1 cellular context compared by ENCODE assay signal in the genomic region with DNA sequence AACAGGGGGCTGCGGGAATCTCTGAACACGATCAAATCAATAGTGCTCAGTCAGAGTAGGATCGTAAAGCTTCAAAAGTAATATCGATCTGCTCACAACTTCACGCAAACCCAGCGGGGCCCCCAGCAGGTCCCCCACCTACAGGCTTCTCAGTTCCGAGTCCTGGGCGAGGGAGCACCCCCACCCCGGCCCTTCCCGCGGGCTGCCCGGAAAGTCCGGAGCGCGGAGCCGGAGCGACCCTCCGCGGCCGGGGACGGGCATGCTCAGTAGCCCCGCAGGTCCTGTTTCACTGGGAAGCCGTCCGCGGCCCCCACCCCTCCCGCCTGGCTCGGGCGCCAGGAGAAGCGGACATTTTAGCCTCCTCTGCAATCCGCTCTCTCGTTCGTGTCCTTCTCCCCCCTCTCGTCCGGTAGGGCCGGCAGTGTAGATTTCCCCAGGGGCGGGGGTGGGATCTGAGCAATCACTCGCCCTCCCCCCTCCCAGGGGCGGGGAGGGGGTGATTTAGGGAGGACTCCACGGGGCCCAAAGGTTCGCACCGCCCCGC.
TF ChIP-seq lines count a peak whose summit lies in the region.

No MANE protein-coding gene starts in this region.

TF ChIP-seq in HEK293, 187 proteins besides CTCF, POLR2A, EP300 and RAD21 (continued from another document):
- TF ChIP-seq PRDM10 (tag by site-specific recombination; IDR thresholded peaks at IDR 0.05) (peak; percentile 72), PATZ1 (tag by site-specific recombination; IDR thresholded peaks at IDR 0.05) (peak; percentile 92), ZNF76 (tag by site-specific recombination; IDR thresholded peaks at IDR 0.05; ENCODE audit: borderline replicate concordance, low read depth) (peak; percentile 51; the same call in 1 of the 2 replicates), KLF8 (tag by site-specific recombination; IDR thresholded peaks at IDR 0.05) (peak; percentile 86), ZNF398 (tag by site-specific recombination; IDR thresholded peaks at IDR 0.05) (peak; percentile 89), ZNF366 (tag by site-specific recombination; conservative IDR thresholded peaks at IDR 0.05) (0 out of 2 replicates have a peak, but pooled peaks have one; percentile 43), ZBTB21 (tag by site-specific recombination; IDR thresholded peaks at IDR 0.05) (peak; percentile 21; the same call in 1 of the 2 replicates), ZBTB26 (tag by site-specific recombination; optimal IDR thresholded peaks at IDR 0.05) (peak; percentile 76), ZNF585B (tag by site-specific recombination; IDR thresholded peaks at IDR 0.05) (peak; percentile 85), MYNN (tag by site-specific recombination; IDR thresholded peaks at IDR 0.05; ENCODE audit: borderline replicate concordance) (no peak), SP7 (tag by site-specific recombination; IDR thresholded peaks at IDR 0.05) (peak; percentile 41), ZBTB17 (tag by site-specific recombination; IDR thresholded peaks at IDR 0.05) (peak; percentile 49; the same call in 1 of the 2 replicates), ZIC2 (tag by site-specific recombination; IDR thresholded peaks at IDR 0.05) (peak; percentile 63), GLIS2 (tag by site-specific recombination; IDR thresholded peaks at IDR 0.05) (peak; percentile 90), ZNF174 (tag by site-specific recombination; IDR thresholded peaks at IDR 0.05) (no peak), ZNF239 (tag by site-specific recombination; IDR thresholded peaks at IDR 0.05) (no peak), ZNF24 (tag by site-specific recombination; IDR thresholded peaks at IDR 0.05) (peak; percentile 37; the same call in 1 of the 2 replicates), ZBTB7A (tag by site-specific recombination; IDR thresholded peaks at IDR 0.05; ENCODE audit: low read depth) (peak; percentile 70; the same call in 1 of the 2 replicates), ZNF184 (tag by site-specific recombination; IDR thresholded peaks at IDR 0.05) (peak; percentile 32; the same call in 1 of the 2 replicates), ZNF626 (tag by site-specific recombination; IDR thresholded peaks at IDR 0.05) (no peak), OSR2 (tag by site-specific recombination; IDR thresholded peaks at IDR 0.05) (peak; percentile 61), ZBTB44 (tag by site-specific recombination; IDR thresholded peaks at IDR 0.05) (peak; percentile 56; the same call in 1 of the 2 replicates), ATF2 (tag by site-specific recombination; IDR thresholded peaks at IDR 0.05; ENCODE audit: low read depth) (no peak), ZNF423 (tag by site-specific recombination; IDR thresholded peaks at IDR 0.05) (peak; percentile 53; the same call in 1 of the 2 replicates), BCL11A (tag by site-specific recombination; IDR thresholded peaks at IDR 0.05; ENCODE audit: low read depth) (0 out of 2 replicates have a peak, but pooled peaks have one; percentile 17), ZNF324 (tag by site-specific recombination; IDR thresholded peaks at IDR 0.05) (peak; percentile 60; the same call in 1 of the 2 replicates), ZNF596 (tag by site-specific recombination; IDR thresholded peaks at IDR 0.05) (no peak), IKZF3 (tag by site-specific recombination; IDR thresholded peaks at IDR 0.05) (peak; percentile 76), ZNF768 (tag by site-specific recombination; IDR thresholded peaks at IDR 0.05) (no peak), ZNF610 (tag by site-specific recombination; IDR thresholded peaks at IDR 0.05; ENCODE audit: borderline replicate concordance) (0 out of 2 replicates have a peak, but pooled peaks have one; percentile 21), EGR2 (tag by site-specific recombination; IDR thresholded peaks at IDR 0.05; ENCODE audit: low read depth) (0 out of 2 replicates have a peak, but pooled peaks have one; percentile 23), ZNF544 (tag by site-specific recombination; IDR thresholded peaks at IDR 0.05) (no peak)
- TF ChIP-seq, protein P1, sequence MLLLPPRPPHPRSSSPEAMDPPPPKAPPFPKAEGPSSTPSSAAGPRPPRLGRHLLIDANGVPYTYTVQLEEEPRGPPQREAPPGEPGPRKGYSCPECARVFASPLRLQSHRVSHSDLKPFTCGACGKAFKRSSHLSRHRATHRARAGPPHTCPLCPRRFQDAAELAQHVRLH (tag by site-specific recombination; IDR thresholded peaks at IDR 0.05): peak; percentile 21; the same call in 1 of the 2 replicates
- TF ChIP-seq, protein P2, sequence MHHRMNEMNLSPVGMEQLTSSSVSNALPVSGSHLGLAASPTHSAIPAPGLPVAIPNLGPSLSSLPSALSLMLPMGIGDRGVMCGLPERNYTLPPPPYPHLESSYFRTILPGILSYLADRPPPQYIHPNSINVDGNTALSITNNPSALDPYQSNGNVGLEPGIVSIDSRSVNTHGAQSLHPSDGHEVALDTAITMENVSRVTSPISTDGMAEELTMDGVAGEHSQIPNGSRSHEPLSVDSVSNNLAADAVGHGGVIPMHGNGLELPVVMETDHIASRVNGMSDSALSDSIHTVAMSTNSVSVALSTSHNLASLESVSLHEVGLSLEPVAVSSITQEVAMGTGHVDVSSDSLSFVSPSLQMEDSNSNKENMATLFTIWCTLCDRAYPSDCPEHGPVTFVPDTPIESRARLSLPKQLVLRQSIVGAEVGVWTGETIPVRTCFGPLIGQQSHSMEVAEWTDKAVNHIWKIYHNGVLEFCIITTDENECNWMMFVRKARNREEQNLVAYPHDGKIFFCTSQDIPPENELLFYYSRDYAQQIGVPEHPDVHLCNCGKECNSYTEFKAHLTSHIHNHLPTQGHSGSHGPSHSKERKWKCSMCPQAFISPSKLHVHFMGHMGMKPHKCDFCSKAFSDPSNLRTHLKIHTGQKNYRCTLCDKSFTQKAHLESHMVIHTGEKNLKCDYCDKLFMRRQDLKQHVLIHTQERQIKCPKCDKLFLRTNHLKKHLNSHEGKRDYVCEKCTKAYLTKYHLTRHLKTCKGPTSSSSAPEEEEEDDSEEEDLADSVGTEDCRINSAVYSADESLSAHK (tag by site-specific recombination; IDR thresholded peaks at IDR 0.05): peak; percentile 20; the same call in 1 of the 2 replicates
